In the genomic region with DNA sequence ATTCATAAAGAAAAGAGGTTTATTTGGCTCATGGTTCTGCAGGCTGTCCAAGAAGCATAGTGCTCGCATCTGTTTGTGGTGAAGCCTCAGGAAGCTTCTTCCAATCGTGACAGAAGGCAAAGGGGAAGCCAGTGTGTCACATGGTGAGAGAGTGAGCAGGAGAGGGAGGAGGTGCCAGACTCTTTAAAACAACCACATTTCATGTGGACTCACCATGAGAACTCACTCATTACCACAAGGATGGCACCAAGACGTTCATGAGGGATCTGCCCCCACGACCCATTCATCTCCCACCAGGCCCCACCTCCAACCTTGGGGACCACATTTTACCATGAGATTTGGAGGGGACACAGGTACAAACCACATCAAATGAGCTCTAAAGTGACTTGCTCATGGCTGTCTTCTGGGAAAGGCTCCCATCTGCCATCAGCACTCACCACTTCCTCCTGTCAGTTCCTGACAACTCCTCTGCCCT, we compare ENCODE assay signal across 17 cellular contexts.
A peak's percentile ranks its signal among the peaks of the same experiment; 100 is the strongest.
DNase-seq lines count a peak whose midpoint lies in the region; ATAC-seq and TF ChIP-seq lines count a peak whose summit lies in the region.
"Had no signal": no experiment of that assay in that cellular context is flagged by ENCODE, and none has a peak within 500 bp of the region (broad histone marks: within the 10 kb centered on the region; RNA-seq: fewer than 3 reads in every experiment).

No MANE protein-coding gene starts in this region.

- H3K9ac ChIP-seq in OCI-LY3 (ENCODE audit: low read length) (no peak overlapping the region), endodermal cell (ENCODE audit: extremely low read depth, low read length, poor library complexity, severe bottlenecking) (no peak overlapping the region)
- H3K9ac ChIP-seq: SK-N-SH had no signal

- H3K4me2 ChIP-seq in OCI-LY3 (ENCODE audit: low read length): peak overlapping the region; percentile 17; the same call in 1 of the 2 replicates
- H3K4me2 ChIP-seq: SK-N-SH had no signal

- DNase-seq in activated naive CD4-positive, alpha-beta T cell treated with anti-CD3 and anti-CD28 coated beads for 36 hours: peak; percentile 58
- no peak for DNase-seq in activated naive CD4-positive, alpha-beta T cell treated with anti-CD3 and anti-CD28 coated beads, Interleukin-2, amount 50 U/mL, for 16 hours
- DNase-seq in activated naive CD8-positive, alpha-beta T cell treated with anti-CD3 and anti-CD28 coated beads, Interleukin-2, amount 50 U/mL, for 24 hours: peak; percentile 13
- DNase-seq in upper lobe of right lung (no peak), HCEC 1CT (no peak), endodermal cell (no peak)
- no peak for DNase-seq in activated CD8-positive, alpha-beta memory T cell treated with anti-CD3 and anti-CD28 coated beads, Interleukin-2, amount 50 U/mL, for 4 hours
- DNase-seq: activated CD8-positive, alpha-beta memory T cell treated with anti-CD3 and anti-CD28 coated beads for 24 hours; amygdala; dermis blood vessel endothelial cell; lower lobe of right lung; NCI-H1930; NK-92 treated with Interleukin-12 subunit alpha and Interleukin-12 subunit beta, amount 100 ng/mL, for 24 hours; nucleus accumbens; SK-N-SH; uterus had no signal

- H3K4me1 ChIP-seq in OCI-LY3 (ENCODE audit: low read length): peaks cover 34% of the 10 kb centered on the region
- no peaks in the 10 kb centered on the region for H3K4me1 ChIP-seq in upper lobe of right lung
- no peaks in the 10 kb centered on the region for H3K4me1 ChIP-seq in endodermal cell (ENCODE audit: control insufficient read depth, insufficient read depth, low read length)
- H3K4me1 ChIP-seq: uterus had no signal

- peaks cover 4% of the 10 kb centered on the region for H3K36me3 ChIP-seq in OCI-LY3 (replicated peaks; ENCODE audit: low read depth, low read length)
- H3K36me3 ChIP-seq in upper lobe of right lung: no peaks in the 10 kb centered on the region
- H3K36me3 ChIP-seq in endodermal cell (ENCODE audit: control insufficient read depth, insufficient read depth, low read length): no peaks in the 10 kb centered on the region
- H3K36me3 ChIP-seq: lower lobe of right lung, uterus had no signal

- no peaks in the 10 kb centered on the region for H4K20me1 ChIP-seq in OCI-LY3 (ENCODE audit: insufficient read depth, low read length)

- no peak overlapping the region for H3K4me3 Mint-ChIP-seq in activated naive CD4-positive, alpha-beta T cell treated with anti-CD3 and anti-CD28 coated beads for 36 hours
- no peak overlapping the region for H3K4me3 Mint-ChIP-seq in activated naive CD8-positive, alpha-beta T cell treated with anti-CD3 and anti-CD28 coated beads, Interleukin-2, amount 50 U/mL, for 24 hours
- H3K4me3 Mint-ChIP-seq in endodermal cell: no peak overlapping the region

- intact Hi-C loops in activated naive CD4-positive, alpha-beta T cell treated with anti-CD3 and anti-CD28 coated beads for 36 hours (cut with micrococcal nuclease): loop anchor here (10.0 kb wide), 1 partner anchor 120 kb away; no protein-coding TSS in a partner anchor
- intact Hi-C loops in upper lobe of right lung (cut with DNase I): no loop called here

- H3K4me3 ChIP-seq in OCI-LY3 (ENCODE audit: low read length): no peak overlapping the region
- no peak overlapping the region for H3K4me3 ChIP-seq in upper lobe of right lung
- no peak overlapping the region for H3K4me3 ChIP-seq in endodermal cell (ENCODE audit: low read length)
- H3K4me3 ChIP-seq: lower lobe of right lung, uterus had no signal

- no peaks in the 10 kb centered on the region for H3K36me3 Mint-ChIP-seq in activated naive CD4-positive, alpha-beta T cell treated with anti-CD3 and anti-CD28 coated beads for 36 hours (ENCODE audit: low read depth)
- H3K36me3 Mint-ChIP-seq in activated naive CD8-positive, alpha-beta T cell treated with anti-CD3 and anti-CD28 coated beads, Interleukin-2, amount 50 U/mL, for 24 hours (ENCODE audit: low read depth): no peaks in the 10 kb centered on the region
- H3K36me3 Mint-ChIP-seq in endodermal cell (ENCODE audit: low read depth): no peaks in the 10 kb centered on the region

- no peaks in the 10 kb centered on the region for H3K79me2 ChIP-seq in OCI-LY3 (ENCODE audit: low read length)

- H2AFZ ChIP-seq in OCI-LY3 (ENCODE audit: low read depth, low read length): peak overlapping the region; percentile 43; the same call in 1 of the 2 replicates

- WGBS in endodermal cell (ENCODE audit: insufficient coverage in 1 of 2, insufficient read length in 1 of 2), 2 experiments: 78 to 92% methylated on average over 2 to 4 of the region's 4 CpGs

- peaks cover 19% of the 10 kb centered on the region for H3K4me1 Mint-ChIP-seq in activated naive CD4-positive, alpha-beta T cell treated with anti-CD3 and anti-CD28 coated beads for 36 hours (ENCODE audit: low read depth)
- H3K4me1 Mint-ChIP-seq in activated naive CD8-positive, alpha-beta T cell treated with anti-CD3 and anti-CD28 coated beads, Interleukin-2, amount 50 U/mL, for 24 hours: peaks cover 17% of the 10 kb centered on the region
- H3K4me1 Mint-ChIP-seq in endodermal cell: peaks cover 7% of the 10 kb centered on the region

- H3K27ac ChIP-seq in OCI-LY3 (ENCODE audit: low read length) (no peak overlapping the region; the same call in 1 of the 2 replicates), upper lobe of right lung (no peak overlapping the region), endodermal cell (ENCODE audit: low read depth, low read length) (no peak overlapping the region)
- H3K27ac ChIP-seq: lower lobe of right lung, uterus had no signal

- no peaks in the 10 kb centered on the region for H3K9me3 Mint-ChIP-seq in activated naive CD4-positive, alpha-beta T cell treated with anti-CD3 and anti-CD28 coated beads for 36 hours
- H3K9me3 Mint-ChIP-seq in activated naive CD8-positive, alpha-beta T cell treated with anti-CD3 and anti-CD28 coated beads, Interleukin-2, amount 50 U/mL, for 24 hours: no peaks in the 10 kb centered on the region
- peaks cover 18% of the 10 kb centered on the region for H3K9me3 Mint-ChIP-seq in endodermal cell

- no peaks in the 10 kb centered on the region; the same call in 1 of the 2 replicates for H3K27me3 ChIP-seq in OCI-LY3 (ENCODE audit: low read depth, low read length)
- no peaks in the 10 kb centered on the region for H3K27me3 ChIP-seq in upper lobe of right lung
- H3K27me3 ChIP-seq in endodermal cell (ENCODE audit: control insufficient read depth, insufficient read depth, low read length, poor library complexity, severe bottlenecking): no peaks in the 10 kb centered on the region
- H3K27me3 ChIP-seq: uterus had no signal

- TF ChIP-seq CTCF in OCI-LY3 (IDR thresholded peaks at IDR 0.05; ENCODE audit: low read depth, low read length) (no peak), upper lobe of right lung (IDR thresholded peaks at IDR 0.05) (no peak), endodermal cell (conservative IDR thresholded peaks at IDR 0.05) (no peak)

- H3K27ac Mint-ChIP-seq in activated naive CD4-positive, alpha-beta T cell treated with anti-CD3 and anti-CD28 coated beads for 36 hours: peak overlapping the region; percentile 38
- H3K27ac Mint-ChIP-seq in activated naive CD8-positive, alpha-beta T cell treated with anti-CD3 and anti-CD28 coated beads, Interleukin-2, amount 50 U/mL, for 24 hours: peak overlapping the region; percentile 10
- H3K27ac Mint-ChIP-seq in endodermal cell: no peak overlapping the region

- CTCF ChIA-PET in activated naive CD4-positive, alpha-beta T cell treated with anti-CD3 and anti-CD28 coated beads for 36 hours (lab: Charles Lee): interaction anchor here (1.2 kb wide), 1 partner anchor 42 kb away, joined by 3 read pairs; no protein-coding TSS in a partner anchor

- ATAC-seq in activated naive CD8-positive, alpha-beta T cell treated with anti-CD3 and anti-CD28 coated beads, Interleukin-2, amount 50 U/mL, for 24 hours: peak; percentile 77
- ATAC-seq in upper lobe of right lung: peak; percentile 55
- ATAC-seq: lower lobe of right lung had no signal

- no peaks in the 10 kb centered on the region for H3K27me3 Mint-ChIP-seq in activated naive CD4-positive, alpha-beta T cell treated with anti-CD3 and anti-CD28 coated beads for 36 hours (ENCODE audit: low read depth)
- H3K27me3 Mint-ChIP-seq in activated naive CD8-positive, alpha-beta T cell treated with anti-CD3 and anti-CD28 coated beads, Interleukin-2, amount 50 U/mL, for 24 hours: peaks cover 19% of the 10 kb centered on the region
- H3K27me3 Mint-ChIP-seq in endodermal cell (ENCODE audit: insufficient read depth): peaks cover 2% of the 10 kb centered on the region

- no peaks in the 10 kb centered on the region for H3K9me3 ChIP-seq in OCI-LY3 (ENCODE audit: insufficient read depth, low read length)
- H3K9me3 ChIP-seq in upper lobe of right lung: no peaks in the 10 kb centered on the region
- peaks cover 15% of the 10 kb centered on the region for H3K9me3 ChIP-seq in endodermal cell (ENCODE audit: control insufficient read depth, low read length)
- H3K9me3 ChIP-seq: lower lobe of right lung, SK-N-SH, uterus had no signal

Comparison
In these comparisons a context has a peak if more than half of its experiments do, and no peak if none do; other contexts are left out.
1. DNase-seq: peak in activated naive CD4-positive, alpha-beta T cell treated with anti-CD3 and anti-CD28 coated beads for 36 hours (single experiment) and activated naive CD8-positive, alpha-beta T cell treated with anti-CD3 and anti-CD28 coated beads, Interleukin-2, amount 50 U/mL, for 24 hours (single experiment); none in activated naive CD4-positive, alpha-beta T cell treated with anti-CD3 and anti-CD28 coated beads, Interleukin-2, amount 50 U/mL, for 16 hours (single experiment), upper lobe of right lung (single experiment), HCEC 1CT (single experiment), activated CD8-positive, alpha-beta memory T cell treated with anti-CD3 and anti-CD28 coated beads, Interleukin-2, amount 50 U/mL, for 4 hours (single experiment) and endodermal cell (single experiment).